In the genomic region with DNA sequence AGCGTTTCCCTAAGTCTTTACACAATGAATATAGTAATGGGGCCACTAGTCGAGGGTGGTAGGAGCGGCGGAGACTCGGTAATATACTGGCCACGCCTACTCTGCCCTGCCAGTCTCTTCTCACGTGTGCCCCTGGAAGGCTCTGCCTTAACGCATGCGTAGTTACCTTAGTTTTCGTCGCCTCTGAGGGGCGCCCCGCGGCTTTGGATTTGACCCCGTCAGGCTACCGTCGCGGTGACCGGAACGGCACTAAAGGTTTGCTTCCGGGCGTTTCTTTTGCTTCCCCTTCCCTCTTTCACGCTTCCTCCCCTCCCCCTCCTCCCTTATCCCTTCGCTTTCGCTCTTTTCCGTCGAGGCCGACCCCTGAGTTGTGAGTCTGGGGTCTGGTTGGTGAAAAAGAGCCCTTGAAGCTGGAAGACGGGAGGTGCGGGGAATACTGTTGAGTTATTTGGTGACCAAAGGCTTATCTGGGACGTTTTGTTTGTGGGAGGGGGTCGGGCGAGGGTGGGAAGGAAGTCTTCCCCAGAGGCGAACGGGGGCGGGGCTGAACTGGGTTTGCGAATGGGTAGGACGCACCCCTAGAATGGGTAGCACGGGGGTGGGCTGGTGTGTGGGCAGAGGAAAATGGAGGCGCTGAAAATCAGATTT, we compare ENCODE assay signal across 8 cellular contexts. TPM values are rescaled to one million over a fixed set of nuclear protein-coding genes. Genes with fewer than 3 reads are reported as not detected.
DNase-seq lines count a peak whose midpoint lies in the region; ATAC-seq, FAIRE-seq and TF ChIP-seq lines count a peak whose summit lies in the region.

A gene (plus strand): TSS at position 270 of the 648 bp plus-strand sequence. CDS start 1,352 bp downstream, outside the sequence.

- CTCF ChIA-PET in AG04449 (lab: Yijun Ruan, JAX): interaction anchor here (0.5 to 2.0 kb wide), 6 partner anchors 14 to 101 kb away, joined by 3 to 6 read pairs (median 4); no protein-coding TSS in a partner anchor

- H3K9me3 ChIP-seq in small intestine (ENCODE audit: control insufficient read depth, low read depth): no peaks in the 10 kb centered on the region

- H3K36me3 ChIP-seq in bronchial epithelial cell (ENCODE audit: control insufficient read depth, insufficient read depth, low read length): peaks cover 3% of the 10 kb centered on the region
- peaks cover 3 to 12% of the 10 kb centered on the region in 2 donors for H3K36me3 ChIP-seq in small intestine (ENCODE audit: control insufficient read depth in 2 of 2, insufficient read depth in 2 of 2, low read length in 2 of 2)

- H3K4me3 ChIP-seq in AG04449 (ENCODE audit: low read depth, low read length) (peak within 1 kb of the TSS; percentile 96), WI38 (ENCODE audit: low read depth, low read length) (peak within 1 kb of the TSS; percentile 78), bronchial epithelial cell (ENCODE audit: low read depth, low read length) (peak within 1 kb of the TSS; percentile 65), small intestine (ENCODE audit: low read depth in 1 of 2, low read length in 2 of 2) (peak within 1 kb of the TSS; percentile 78 to 79)

- WGBS in small intestine, 3 donors: 0 to 1% (median 0%) methylated on average over 40 of the region's 40 CpGs

- H3K4me1 ChIP-seq in small intestine (ENCODE audit: control insufficient read depth in 2 of 2, insufficient read depth in 1 of 2, low read depth in 1 of 2, low read length in 1 of 2): no peaks in the 10 kb centered on the region

- ATAC-seq in GM18907 (IDR thresholded peaks at IDR 0.05; ENCODE audit: unreplicated experiment): peak; percentile 87
- peak; percentile 84 for ATAC-seq in HG03159 (IDR thresholded peaks at IDR 0.05; ENCODE audit: unreplicated experiment)

- POLR2A ChIA-PET in AG04449 (lab: Yijun Ruan, JAX): no interaction called here

- peak; percentile 61 for DNase-seq in AG04449 (ENCODE audit: low read depth, low spot score)
- peak; percentile 98 for DNase-seq in NCI-H2227 treated with DMSO at 0.1 percent for 48 hours (lab: John Stamatoyannopoulos, UW)
- peak; percentile 92 for DNase-seq in bronchial epithelial cell (ENCODE audit: low read depth)
- peak; percentile 92 for DNase-seq in iPS-NIHi11 (ENCODE audit: low spot score)
- peak; percentile 97 for DNase-seq in small intestine

- no peak for FAIRE-seq in bronchial epithelial cell (lab: Jason Lieb, UNC)
- FAIRE-seq in small intestine (lab: Jason Lieb, UNC): no peak

- H3K27ac ChIP-seq in small intestine (ENCODE audit: low read depth in 1 of 2, low read length in 1 of 2): peak within 1 kb of the TSS; percentile 63 to 96

- H3K27me3 ChIP-seq in bronchial epithelial cell (ENCODE audit: control insufficient read depth, insufficient read depth, low read length) (no peaks in the 10 kb centered on the region), small intestine (ENCODE audit: control insufficient read depth in 2 of 2, insufficient read depth in 2 of 2, low read length in 2 of 2) (no peaks in the 10 kb centered on the region)

- TF ChIP-seq CTCF in AG04449 (IDR thresholded peaks at IDR 0.05; ENCODE audit: insufficient read depth, low read length, missing control alignments) (peak; percentile 24), WI38 (IDR thresholded peaks at IDR 0.05; ENCODE audit: low read depth, low read length) (no peak), bronchial epithelial cell (IDR thresholded peaks at IDR 0.05; ENCODE audit: insufficient read depth, low read length, severe bottlenecking) (peak; percentile 27)

RNA-seq across cellular contexts. Expression of the gene that starts here (rescaled TPM):
- total RNA-seq in bronchial epithelial cell: 24.0 and 24.7 TPM in 2 replicates
- polyA plus RNA-seq in small intestine: 10 to 100 TPM; 12.7 to 20.4 (median 18.4) TPM

Comparison
In these comparisons a context has a peak if more than half of its experiments do, and no peak if none do; other contexts are left out.
1. Peak in every context shown above with its lines: DNase-seq, ATAC-seq, H3K4me3 ChIP-seq and H3K27ac ChIP-seq.